Comparison of ENCODE assay signal across 9 cellular contexts in the genomic region with DNA sequence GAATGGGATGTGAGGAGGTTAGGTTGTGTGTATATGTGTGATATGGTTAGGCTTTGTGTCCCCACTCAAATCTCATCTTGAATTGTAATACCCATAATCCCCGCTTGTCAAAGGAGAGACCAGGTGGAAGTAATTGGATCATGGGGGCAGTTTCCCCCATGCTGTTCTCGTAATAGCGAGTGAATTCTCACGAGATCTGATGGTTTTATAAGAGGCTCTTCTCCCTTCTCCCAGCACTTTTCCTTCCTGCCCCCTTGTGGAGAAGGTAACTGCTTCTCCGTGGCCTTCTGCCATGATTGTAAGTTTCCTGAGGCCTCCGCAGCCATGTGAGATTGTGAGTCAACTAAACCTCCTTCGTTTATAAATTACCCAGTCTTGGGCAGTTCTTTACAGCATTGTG. TPM values are rescaled to one million over a fixed set of nuclear protein-coding genes. Genes with fewer than 3 reads are reported as not detected.
DNase-seq lines count a peak whose midpoint lies in the region; ATAC-seq and TF ChIP-seq lines count a peak whose summit lies in the region.
"Had no signal": no experiment of that assay in that cellular context is flagged by ENCODE, and none has a peak within 500 bp of the region (broad histone marks: within the 10 kb centered on the region; RNA-seq: fewer than 3 reads in every experiment).

No MANE protein-coding gene starts in this region.

- H4K20me1 ChIP-seq in SU-DHL-6 (ENCODE audit: low read depth, low read length), result no peaks in the 10 kb centered on the region

- no peaks in the 10 kb centered on the region for H3K27me3 ChIP-seq in SU-DHL-6 (ENCODE audit: low read length)
- H3K27me3 ChIP-seq in spleen (replicated peaks in 1 of 7), result peaks cover 0 to 2% (median 0%) of the 10 kb centered on the region in 7 donors

- peak overlapping the region; percentile 70; the same call in 1 of the 2 replicates for H3K9ac ChIP-seq in SU-DHL-6 (ENCODE audit: low read length)

- H3K9me2 ChIP-seq in SU-DHL-6 (replicated peaks; ENCODE audit: insufficient read depth, low read length), result no peaks in the 10 kb centered on the region

- DNase-seq in NCI-H146 (lab: John Stamatoyannopoulos, UW), result peak; percentile 17
- DNase-seq in NCI-H146 treated with DMSO at 0.1 percent for 48 hours (lab: John Stamatoyannopoulos, UW; ENCODE audit: unreplicated experiment), result no peak
- peak; percentile 2 for DNase-seq in fibroblast of peridontal ligament (ENCODE audit: extremely low read depth)
- DNase-seq in spleen, result no peak
- DNase-seq in left lobe of liver (ENCODE audit: low spot score), result no peak
- no peak for DNase-seq in UCSD-AML1 (lab: John Stamatoyannopoulos, UW; ENCODE audit: unreplicated experiment)

- no peaks in the 10 kb centered on the region for H3K36me3 ChIP-seq in SU-DHL-6 (ENCODE audit: low read length)
- H3K36me3 ChIP-seq in spleen, result peaks cover 0 to 16% (median 0%) of the 10 kb centered on the region in 6 donors

- H3K27ac ChIP-seq in SU-DHL-6 (ENCODE audit: low read depth, low read length) (no peak overlapping the region), spleen (peak overlapping the region in 4 of 8 donors; percentile 91 to 96 (median 92))

- intact Hi-C loops in spleen (cut with DNase I; ENCODE audit: low total_unique reads), result no loop called here

- no peaks in the 10 kb centered on the region for H3K9me3 ChIP-seq in SU-DHL-6 (ENCODE audit: insufficient read depth, low read length)
- H3K9me3 ChIP-seq in spleen, result no peaks in the 10 kb centered on the region

- H3K4me3 ChIP-seq in SU-DHL-6 (ENCODE audit: insufficient read depth, low read length, poor library complexity, severe bottlenecking) (no peak overlapping the region), spleen (peak overlapping the region in 6 of 8 donors; percentile 52 to 80 (median 62))

- peaks cover 5% of the 10 kb centered on the region for H3F3A ChIP-seq in SU-DHL-6 (ENCODE audit: insufficient read depth)

- peaks cover 7 to 23% (median 14%) of the 10 kb centered on the region in 6 donors for H3K4me1 ChIP-seq in spleen

- TF ChIP-seq CTCF in SU-DHL-6 (IDR thresholded peaks at IDR 0.05; ENCODE audit: insufficient read depth, low read length, poor library complexity, severe bottlenecking) (no peak), spleen (IDR thresholded peaks at IDR 0.05 in 8 of 11, conservative IDR thresholded peaks at IDR 0.05 in 3 of 11) (no peak)

- peak overlapping the region; percentile 96 for H2AFZ ChIP-seq in SU-DHL-6 (ENCODE audit: low read depth, low read length, severe bottlenecking)

- H3K79me2 ChIP-seq in SU-DHL-6 (ENCODE audit: insufficient read depth, low read length), result no peaks in the 10 kb centered on the region

- no peak for ATAC-seq in left lobe of liver
- ATAC-seq in GM21723 (IDR thresholded peaks at IDR 0.05; ENCODE audit: unreplicated experiment), result no peak

- WGBS in spleen, 5 donors, result 78 to 84% (median 80%) methylated on average over 7 of the region's 7 CpGs

- peak overlapping the region; percentile 54 for H3K4me2 ChIP-seq in SU-DHL-6 (ENCODE audit: low read depth, low read length, poor library complexity, severe bottlenecking)

- TF ChIP-seq POLR2A in spleen (IDR thresholded peaks at IDR 0.05), result no peak

RNA-seq across cellular contexts. Expression of gene NPVF, which starts 47.3 kb away (rescaled TPM):
- total RNA-seq in spleen, result not detected
- polyA plus RNA-seq in spleen, result not detected
- total RNA-seq in left lobe of liver, result not detected
- total RNA-seq: glomerular endothelial cell had no signal

RNA-seq across cellular contexts. Expression of gene CYCS, which starts 55.9 kb away (rescaled TPM):
- total RNA-seq in spleen (10 to 100 TPM; 18.6 to 83.6 (median 52.0) TPM), left lobe of liver (46.6 TPM)
- 10 to 100 TPM; 29.0 to 56.0 (median 50.0) TPM for polyA plus RNA-seq in spleen

Comparison
In these comparisons a context has a peak if more than half of its experiments do, and no peak if none do; other contexts are left out.
1. DNase-seq: peak in NCI-H146 (single experiment) and fibroblast of peridontal ligament (single experiment); none in NCI-H146 treated with DMSO at 0.1 percent for 48 hours (single experiment), spleen (single experiment), left lobe of liver (single experiment) and UCSD-AML1 (single experiment).